Comparison of ENCODE assay signal across 35 cellular contexts in genomic region chrX:29434939-29435338, GRCh38.
"Had no signal": no experiment of that assay in that cellular context is flagged by ENCODE, and none has a peak within 500 bp of the region (broad histone marks: within the 10 kb centered on the region; RNA-seq: fewer than 3 reads in every experiment).

No MANE protein-coding gene starts in this region.

- H3K27me3 ChIP-seq: adrenal gland, cardiac muscle cell had no signal

- H3K36me3 Mint-ChIP-seq: activated CD8-positive, alpha-beta memory T cell treated with anti-CD3 and anti-CD28 coated beads, Interleukin-2, amount 10 ng/mL, durations not matched to agents 7 days and 5 days; activated naive CD4-positive, alpha-beta T cell treated with anti-CD3 and anti-CD28 coated beads, Interleukin-2, amount 10 ng/mL, durations not matched to agents 7 days and 5 days; activated naive CD4-positive, alpha-beta T cell treated with anti-CD3 and anti-CD28 coated beads, Interleukin-2, amount 50 U/mL, for 24 hours; activated naive CD8-positive, alpha-beta T cell; brain had no signal

- H3K27me3 Mint-ChIP-seq: activated B cell treated with CpG ODN at 0.5 μM for 24 hours; activated CD4-positive, alpha-beta memory T cell treated with anti-CD3 and anti-CD28 coated beads, Interleukin-2, amount 10 ng/mL, durations not matched to agents 7 days and 5 days; activated CD4-positive, alpha-beta T cell treated with anti-CD3 and anti-CD28 coated beads, Interleukin-2, amount 10 ng/mL, durations not matched to agents 24 days and 14 days; activated CD8-positive, alpha-beta memory T cell treated with anti-CD3 and anti-CD28 coated beads, Interleukin-2, amount 10 ng/mL, durations not matched to agents 7 days and 5 days; activated naive CD4-positive, alpha-beta T cell treated with anti-CD3 and anti-CD28 coated beads, Interleukin-2, amount 10 ng/mL, durations not matched to agents 7 days and 5 days; activated naive CD4-positive, alpha-beta T cell treated with anti-CD3 and anti-CD28 coated beads, Interleukin-2, amount 50 U/mL, for 24 hours; activated naive CD8-positive, alpha-beta T cell; brain; central memory CD8-positive, alpha-beta T cell had no signal

- H3K27ac Mint-ChIP-seq: activated B cell treated with CpG ODN at 0.5 μM for 24 hours; activated CD4-positive, alpha-beta memory T cell treated with anti-CD3 and anti-CD28 coated beads, Interleukin-2, amount 10 ng/mL, durations not matched to agents 7 days and 5 days; activated CD4-positive, alpha-beta T cell treated with anti-CD3 and anti-CD28 coated beads, Interleukin-2, amount 10 ng/mL, durations not matched to agents 24 days and 14 days; activated CD8-positive, alpha-beta memory T cell treated with anti-CD3 and anti-CD28 coated beads, Interleukin-2, amount 10 ng/mL, durations not matched to agents 7 days and 5 days; activated CD8-positive, alpha-beta T cell treated with anti-CD3 and anti-CD28 coated beads, Interleukin-2, amount 10 ng/mL, durations not matched to agents 7 days and 5 days; activated naive CD4-positive, alpha-beta T cell treated with anti-CD3 and anti-CD28 coated beads, Interleukin-2, amount 10 ng/mL, durations not matched to agents 7 days and 5 days; activated naive CD4-positive, alpha-beta T cell treated with anti-CD3 and anti-CD28 coated beads, Interleukin-2, amount 50 U/mL, for 24 hours; activated naive CD8-positive, alpha-beta T cell; activated T-cell treated with anti-CD3 and anti-CD28 coated beads, Interleukin-2, amount 50 U/mL, for 24 hours; activated T-helper 2 cell treated with anti-CD3 and anti-CD28 coated beads, Interferon-gamma antibody, Interleukin-2, Interleukin-4, amounts not matched to agents 10 μg/mL and 5 μg/mL and 100 μg/mL, durations not matched to agents 14 hours and 24 hours and 36 hours; brain; T-helper 1 cell treated with Interleukin-12 subunit alpha and Interleukin-12 subunit beta and Interleukin-4 antibody, amounts not matched to agents 30 μg/mL and 1 μg/mL, for 36 hours; T-helper 2 cell treated with Interferon-gamma antibody and Interleukin-4, amounts not matched to agents 5 μg/mL and 100 μg/mL, for 36 hours had no signal

- FAIRE-seq: bronchial epithelial cell, TTC549 had no signal

- H3K4me3 Mint-ChIP-seq: activated B cell treated with CpG ODN at 0.5 μM for 24 hours; activated CD4-positive, alpha-beta memory T cell treated with anti-CD3 and anti-CD28 coated beads, Interleukin-2, amount 10 ng/mL, durations not matched to agents 7 days and 5 days; activated CD4-positive, alpha-beta T cell treated with anti-CD3 and anti-CD28 coated beads, Interleukin-2, amount 10 ng/mL, durations not matched to agents 24 days and 14 days; activated CD8-positive, alpha-beta memory T cell treated with anti-CD3 and anti-CD28 coated beads, Interleukin-2, amount 10 ng/mL, durations not matched to agents 7 days and 5 days; activated CD8-positive, alpha-beta T cell treated with anti-CD3 and anti-CD28 coated beads, Interleukin-2, amount 10 ng/mL, durations not matched to agents 7 days and 5 days; activated naive CD4-positive, alpha-beta T cell treated with anti-CD3 and anti-CD28 coated beads, Interleukin-2, amount 10 ng/mL, durations not matched to agents 7 days and 5 days; activated naive CD4-positive, alpha-beta T cell treated with anti-CD3 and anti-CD28 coated beads, Interleukin-2, amount 50 U/mL, for 24 hours; activated naive CD8-positive, alpha-beta T cell; activated T-cell treated with anti-CD3 and anti-CD28 coated beads, Interleukin-2, amount 50 U/mL, for 24 hours; brain; central memory CD8-positive, alpha-beta T cell; T-helper 1 cell treated with Interleukin-12 subunit alpha and Interleukin-12 subunit beta and Interleukin-4 antibody, amounts not matched to agents 30 μg/mL and 1 μg/mL, for 36 hours; T-helper 2 cell treated with Interferon-gamma antibody and Interleukin-4, amounts not matched to agents 5 μg/mL and 100 μg/mL, for 36 hours had no signal

- H3K4me1 Mint-ChIP-seq: activated B cell treated with CpG ODN at 0.5 μM for 24 hours; activated CD4-positive, alpha-beta memory T cell treated with anti-CD3 and anti-CD28 coated beads, Interleukin-2, amount 10 ng/mL, durations not matched to agents 7 days and 5 days; activated CD4-positive, alpha-beta T cell treated with anti-CD3 and anti-CD28 coated beads, Interleukin-2, amount 10 ng/mL, durations not matched to agents 24 days and 14 days; activated CD8-positive, alpha-beta memory T cell treated with anti-CD3 and anti-CD28 coated beads, Interleukin-2, amount 10 ng/mL, durations not matched to agents 7 days and 5 days; activated naive CD4-positive, alpha-beta T cell treated with anti-CD3 and anti-CD28 coated beads, Interleukin-2, amount 10 ng/mL, durations not matched to agents 7 days and 5 days; activated naive CD4-positive, alpha-beta T cell treated with anti-CD3 and anti-CD28 coated beads, Interleukin-2, amount 50 U/mL, for 24 hours; brain; central memory CD8-positive, alpha-beta T cell had no signal

- H3K27ac ChIP-seq: adrenal gland, cardiac muscle cell, VCaP had no signal

- H3K9me3 ChIP-seq: adrenal gland had no signal

- H3K36me3 ChIP-seq: adrenal gland, cardiac muscle cell had no signal

- DNase-seq: activated B cell treated with CpG ODN at 0.5 μM for 24 hours; activated CD4-positive, alpha-beta memory T cell treated with anti-CD3 and anti-CD28 coated beads, Interleukin-2, amount 10 ng/mL, durations not matched to agents 7 days and 5 days; activated CD4-positive, alpha-beta T cell treated with anti-CD3 and anti-CD28 coated beads for 4 hours; activated CD4-positive, alpha-beta T cell treated with anti-CD3 and anti-CD28 coated beads, Interleukin-2, amount 10 ng/mL, durations not matched to agents 24 days and 14 days; activated CD4-positive, alpha-beta T cell treated with anti-CD3 and anti-CD28 coated beads, Interleukin-2, amount 50 U/mL, for 48 hours; activated CD4-positive, CD25-positive, alpha-beta regulatory T cell treated with anti-CD3 and anti-CD28 coated beads, Interleukin-2, amount 50 U/mL, for 72 hours; activated CD8-positive, alpha-beta memory T cell treated with anti-CD3 and anti-CD28 coated beads for 24 hours; activated CD8-positive, alpha-beta memory T cell treated with anti-CD3 and anti-CD28 coated beads, Interleukin-2, amount 10 ng/mL, durations not matched to agents 7 days and 5 days; activated CD8-positive, alpha-beta memory T cell treated with anti-CD3 and anti-CD28 coated beads, Interleukin-2, amount 50 U/mL, for 48 hours; activated CD8-positive, alpha-beta T cell treated with anti-CD3 and anti-CD28 coated beads, Interleukin-2, amount 10 ng/mL, durations not matched to agents 7 days and 5 days; activated effector memory CD4-positive, alpha-beta T cell treated with Interleukin-2 at 50 U/mL for 16 hours; activated gamma-delta T cell; activated naive CD4-positive, alpha-beta T cell treated with anti-CD3 and anti-CD28 coated beads, Interleukin-2, amount 10 ng/mL, durations not matched to agents 7 days and 5 days; activated naive CD4-positive, alpha-beta T cell treated with Interleukin-2 at 50 U/mL for 16 hours; activated T-cell treated with anti-CD3 and anti-CD28 coated beads, Interleukin-2, amount 50 U/mL, for 24 hours; activated T-cell treated with anti-CD3 and anti-CD28 coated beads, Interleukin-2, amount 50 U/mL, for 48 hours; adrenal gland; amniotic stem cell; aorta; caudate nucleus; cerebellar nuclear complex; T-helper 1 cell; T-helper 2 cell; T-helper 9 cell had no signal

- ATAC-seq: activated CD8-positive, alpha-beta memory T cell treated with anti-CD3 and anti-CD28 coated beads, Interleukin-2, amount 10 ng/mL, durations not matched to agents 7 days and 5 days; activated CD8-positive, alpha-beta T cell treated with anti-CD3 and anti-CD28 coated beads, Interleukin-2, amount 10 ng/mL, durations not matched to agents 7 days and 5 days had no signal

- H3K4me3 ChIP-seq: adrenal gland, cardiac muscle cell had no signal

- H3K9me3 Mint-ChIP-seq: activated B cell treated with CpG ODN at 0.5 μM for 24 hours; activated CD4-positive, alpha-beta memory T cell treated with anti-CD3 and anti-CD28 coated beads, Interleukin-2, amount 10 ng/mL, durations not matched to agents 7 days and 5 days; activated CD4-positive, alpha-beta T cell treated with anti-CD3 and anti-CD28 coated beads, Interleukin-2, amount 10 ng/mL, durations not matched to agents 24 days and 14 days; activated naive CD4-positive, alpha-beta T cell treated with anti-CD3 and anti-CD28 coated beads, Interleukin-2, amount 10 ng/mL, durations not matched to agents 7 days and 5 days; activated T-helper 2 cell treated with anti-CD3 and anti-CD28 coated beads, Interferon-gamma antibody, Interleukin-2, Interleukin-4, amounts not matched to agents 10 μg/mL and 5 μg/mL and 100 μg/mL, durations not matched to agents 14 hours and 24 hours and 36 hours had no signal

- H3K4me1 ChIP-seq: adrenal gland had no signal
